ENCODE assay signal across 8 cellular contexts in genomic region chr17:81429813-81430510, GRCh38. TPM values are rescaled to one million over a fixed set of nuclear protein-coding genes. Genes with fewer than 3 reads are reported as not detected.
A peak's percentile ranks its signal among the peaks of the same experiment; 100 is the strongest.
DNase-seq lines count a peak whose midpoint lies in the region; ATAC-seq, FAIRE-seq and TF ChIP-seq lines count a peak whose summit lies in the region.

No MANE protein-coding gene starts in this region.

- no peaks in the 10 kb centered on the region; the same call in 2 of the 3 replicates for H3K9me3 ChIP-seq in GM12878 (replicated peaks; ENCODE audit: control insufficient read depth, insufficient read depth, low read length)

- H3K4me3 ChIP-seq in AG10803 (ENCODE audit: low read length) = no peak overlapping the region
- H3K4me3 ChIP-seq in LNCaP clone FGC (ENCODE audit: low read depth, low read length) = 0 out of 2 replicates have a peak overlapping the region, but pooled peaks have one; percentile 13
- no peak overlapping the region for H3K4me3 ChIP-seq in GM12878

- intact Hi-C loops in GM12878 (cut with micrococcal nuclease; ENCODE audit: unreplicated experiment) = no loop called here

- no peak overlapping the region for H3K4me2 ChIP-seq in GM12878 (ENCODE audit: control insufficient read depth, insufficient read depth)

- H3K4me1 ChIP-seq in GM12878 (ENCODE audit: control insufficient read depth, insufficient read depth, low read length) = no peaks in the 10 kb centered on the region

- no TSS peak for BruUV-seq in GM12878 (replicated peaks; lab: Mats Ljungman, UMichigan)

- DNase-seq in AG10803 (ENCODE audit: low read depth) = peak; percentile 53
- no peak for DNase-seq in LNCaP clone FGC (ENCODE audit: low read depth)
- DNase-seq in GM12878 (ENCODE audit: low read depth, low spot score) = no peak
- DNase-seq in left kidney (ENCODE audit: low read depth, low spot score) = peak; percentile 74
- no peak for DNase-seq in ureter (ENCODE audit: low spot score)
- DNase-seq in stimulated activated CD4-positive, alpha-beta T cell treated with anti-CD3 and anti-CD28 coated beads, Interleukin-2, amount 100 ng/mL, for 24 hours = no peak
- DNase-seq in A172 (ENCODE audit: low spot score) = no peak

- 0% methylated on average over 22 of the region's 28 CpGs for WGBS in GM12878 (ENCODE audit: insufficient coverage, insufficient replicate concordance, low lambda C conversion rate, missing lambda C conversion rate)

- peaks cover 4 to 6% of the 10 kb centered on the region in 2 experiments; a peak in 2 of 4 replicates for H3K27me3 ChIP-seq in GM12878 (replicated peaks in 1 of 2; ENCODE audit: control insufficient read depth in 2 of 2, insufficient read depth in 2 of 2, low read length in 1 of 2)

- no peaks in the 10 kb centered on the region for H4K20me1 ChIP-seq in GM12878 (ENCODE audit: control insufficient read depth, insufficient read depth)

- CTCF ChIA-PET in GM12878 (lab: Yijun Ruan, JAX) = interaction anchor here (0.5 to 0.7 kb wide), 2 partner anchors 17 to 257 kb away, joined by 3 read pairs; no protein-coding TSS in a partner anchor

- no peak for TF ChIP-seq POLR2A in GM12878 (IDR thresholded peaks at IDR 0.05; ENCODE audit: low read depth, low read length)

- in situ Hi-C loops in GM12878 (cut with MboI) = no loop called here

- ATAC-seq in GM12878 (peak; percentile 33), GM19452 (IDR thresholded peaks at IDR 0.05; ENCODE audit: unreplicated experiment) (no peak)

- RAD21 ChIA-PET in GM12878 (lab: Charles Lee; ENCODE audit: unreplicated experiment) = no interaction called here

- H2AFZ ChIP-seq in GM12878 (ENCODE audit: control insufficient read depth, low read depth, low read length) = no peak overlapping the region

- no peak overlapping the region for H3K9ac ChIP-seq in GM12878 (ENCODE audit: control insufficient read depth, insufficient read depth, low read length)

- H3K36me3 ChIP-seq in GM12878 (ENCODE audit: control insufficient read depth in 2 of 2, insufficient read depth in 2 of 2, low read length in 1 of 2) = no peaks in the 10 kb centered on the region

- POLR2A ChIA-PET in GM12878 (lab: Charles Lee) = no interaction called here

- no peak for FAIRE-seq in GM12878 (lab: Jason Lieb, UNC)

- no peak overlapping the region for H3K27ac ChIP-seq in GM12878 (ENCODE audit: control insufficient read depth, insufficient read depth)

- TF ChIP-seq CTCF in AG10803 (conservative IDR thresholded peaks at IDR 0.05; ENCODE audit: low read length) (0 out of 2 replicates have a peak, but pooled peaks have one; percentile 5), LNCaP clone FGC (IDR thresholded peaks at IDR 0.05; ENCODE audit: control insufficient read depth, extremely low read depth, insufficient read depth) (no peak), GM12878 (IDR thresholded peaks at IDR 0.05 in 2 of 3, conservative IDR thresholded peaks at IDR 0.05 in 1 of 3; ENCODE audit: control insufficient read depth in 2 of 3, extremely low read depth in 1 of 3, insufficient read depth in 1 of 3, low read depth in 3 of 3, low read length in 3 of 3) (peak in 2 of 3 experiments; percentile 25 to 30; a peak in 2 of 6 replicates)

- SMC1A ChIA-PET in GM12878 (lab: Charles Lee; ENCODE audit: uncharacterized antibody, unreplicated experiment) = interaction anchor here (1.1 to 1.3 kb wide), 2 partner anchors 53 to 136 kb away, joined by 3 read pairs; no protein-coding TSS in a partner anchor

- H3K79me2 ChIP-seq in GM12878 (ENCODE audit: control insufficient read depth, insufficient read depth, low read length) = no peaks in the 10 kb centered on the region

- TF ChIP-seq RAD21 in GM12878 (IDR thresholded peaks at IDR 0.05; ENCODE audit: insufficient read depth, low read depth, low read length) = no peak

- no peak for TF ChIP-seq EP300 in GM12878 (IDR thresholded peaks at IDR 0.05; ENCODE audit: borderline replicate concordance in 1 of 2, control insufficient read depth in 1 of 2, low read depth in 2 of 2, low read length in 2 of 2)

TF ChIP-seq in GM12878, 131 proteins besides CTCF, POLR2A, EP300 and RAD21 (continues in another document):
- no peak for TF ChIP-seq SMAD1 (IDR thresholded peaks at IDR 0.05; ENCODE audit: low read depth, partially characterized antibody)
- no peak for TF ChIP-seq MEF2B (IDR thresholded peaks at IDR 0.05; ENCODE audit: partially characterized antibody, poor library complexity, severe bottlenecking)
- no peak for TF ChIP-seq HCFC1 (IDR thresholded peaks at IDR 0.05; ENCODE audit: low read length)
- no peak for TF ChIP-seq GATAD2B (conservative IDR thresholded peaks at IDR 0.05; ENCODE audit: low read depth)
- no peak for TF ChIP-seq CREM (IDR thresholded peaks at IDR 0.05; ENCODE audit: low read depth)
- TF ChIP-seq ZNF207 (IDR thresholded peaks at IDR 0.05; ENCODE audit: borderline replicate concordance) = no peak
- TF ChIP-seq TARDBP (IDR thresholded peaks at IDR 0.05; ENCODE audit: borderline replicate concordance) = no peak
- no peak for TF ChIP-seq ELK1 (IDR thresholded peaks at IDR 0.05; ENCODE audit: low read depth, low read length)
- TF ChIP-seq POLR2AphosphoS2 (IDR thresholded peaks at IDR 0.05; ENCODE audit: low read depth, low read length) = no peak
- TF ChIP-seq E2F4 (IDR thresholded peaks at IDR 0.05; ENCODE audit: low read depth, low read length) = no peak
- no peak for TF ChIP-seq YY1 (IDR thresholded peaks at IDR 0.05; ENCODE audit: low read depth, low read length)
- no peak for TF ChIP-seq E2F8 (IDR thresholded peaks at IDR 0.05; ENCODE audit: low read depth, partially characterized antibody)

RNA-seq across cellular contexts. Expression of gene BAHCC1, which starts 34.7 kb away (rescaled TPM):
- total RNA-seq in GM12878 (2013; cell fraction: nucleolus; rRNA removed) = 0.32 and 0.84 TPM in 2 replicates
- total RNA-seq in GM12878 (2014; rRNA removed) = under 0.01 TPM in 1 of 2 replicates, not detected in the other
- total RNA-seq in GM12878 (2014; rRNA removed; fragmentation: Illumina TruSeq; extraction: Trizol) = not detected in 2 replicates
- total RNA-seq in GM12878 (2021) = 0.10 and 0.45 TPM in 2 replicates
- not detected for polyA plus RNA-seq in GM12878 (2011; ENCODE audit: low read depth)
- polyA plus RNA-seq in GM12878 (2011; rRNA removed) = 0.12 TPM in 1 of 2 replicates, not detected in the other
- polyA plus RNA-seq in GM12878 (2011; cell fraction: cytosol; rRNA removed) = 0.01 and 0.07 TPM in 2 replicates
- 0.32 and 0.75 TPM in 2 replicates for polyA plus RNA-seq in GM12878 (2011; cell fraction: nucleus; rRNA removed)
- 0.03 and 0.07 TPM in 2 replicates for polyA plus RNA-seq in GM12878 (2012)
- not detected in 2 replicates for polyA plus RNA-seq in GM12878 (2014; fragmentation: Illumina TruSeq; extraction: Trizol)
- not detected for polyA plus RNA-seq in GM12878 (2014; fragmentation: Nextera tagmentation; extraction: Ambion mirVana)
- 0.03 TPM in 2 replicates for polyA plus RNA-seq in GM12878 (2014; rRNA removed)
- polyA plus RNA-seq in GM12878 (2016; fragmentation: Nextera tagmentation; extraction: Ambion mirVana) = under 1 TPM in 1 of 2 experiments, not detected in 1; 0.14 TPM
- polyA minus RNA-seq in GM12878 (2011; rRNA and poly(A)+ RNA removed) = 0.10 TPM in 1 of 2 replicates, not detected in the other
- not detected in 2 replicates for polyA minus RNA-seq in GM12878 (2011; cell fraction: cytosol; rRNA and poly(A)+ RNA removed)
- 0.48 and 0.67 TPM in 2 replicates for polyA minus RNA-seq in GM12878 (2011; cell fraction: nucleus; rRNA and poly(A)+ RNA removed)
- 23.7 TPM for total RNA-seq in ureter
- 0.95 and 2.0 TPM in 2 replicates for total RNA-seq in A172 (2014; rRNA removed; shearing (Covaris generic))

Comparison
In these comparisons a context has a peak if more than half of its experiments do, and no peak if none do; other contexts are left out.
1. DNase-seq: peak in AG10803 (single experiment) and left kidney (single experiment); none in LNCaP clone FGC (single experiment), GM12878 (single experiment), ureter (single experiment), stimulated activated CD4-positive, alpha-beta T cell treated with anti-CD3 and anti-CD28 coated beads, Interleukin-2, amount 100 ng/mL, for 24 hours (0 of 2) and A172 (single experiment).